In the genomic region with DNA sequence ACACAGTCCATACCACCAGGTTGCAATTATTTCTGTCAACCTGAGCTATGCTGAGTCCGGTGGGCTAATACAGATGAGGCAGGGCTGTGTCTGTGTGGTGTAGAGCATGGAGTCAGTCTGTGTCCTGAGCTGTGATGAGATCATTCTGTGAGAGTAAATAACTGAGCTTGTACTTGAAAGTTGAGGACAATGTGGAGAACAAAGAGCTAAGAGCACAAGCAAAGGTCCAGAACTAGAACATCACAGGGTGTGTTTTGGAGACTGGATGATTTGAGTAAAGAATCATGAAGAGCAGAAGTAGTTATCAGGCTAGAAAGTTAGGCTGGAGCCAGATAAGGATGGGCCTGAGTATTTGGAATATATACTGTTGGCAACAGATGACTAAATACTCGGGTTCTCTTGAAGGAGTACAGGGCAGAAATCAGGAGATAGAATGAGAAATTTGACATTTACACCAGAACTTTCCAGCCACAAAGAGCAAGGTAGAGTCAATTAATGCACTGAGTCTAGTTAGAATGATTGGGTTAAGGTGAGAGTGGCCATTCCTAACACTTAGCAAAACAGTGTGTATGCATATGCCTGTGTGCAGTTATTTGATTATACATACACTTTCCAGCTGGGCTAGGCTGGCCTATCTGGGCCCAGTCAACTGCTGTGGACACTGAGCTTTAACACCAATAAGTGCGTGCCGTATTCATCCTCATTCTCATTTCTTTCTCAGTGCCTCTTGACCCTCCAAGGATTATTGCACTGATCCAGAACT, we compare ENCODE assay signal across 1 cellular context.
TF ChIP-seq lines count a peak whose summit lies in the region.

No MANE protein-coding gene starts in this region.

TF ChIP-seq in HepG2, 621 proteins besides CTCF, POLR2A, EP300 and RAD21 (continued from another document):
- TF ChIP-seq, protein P1, sequence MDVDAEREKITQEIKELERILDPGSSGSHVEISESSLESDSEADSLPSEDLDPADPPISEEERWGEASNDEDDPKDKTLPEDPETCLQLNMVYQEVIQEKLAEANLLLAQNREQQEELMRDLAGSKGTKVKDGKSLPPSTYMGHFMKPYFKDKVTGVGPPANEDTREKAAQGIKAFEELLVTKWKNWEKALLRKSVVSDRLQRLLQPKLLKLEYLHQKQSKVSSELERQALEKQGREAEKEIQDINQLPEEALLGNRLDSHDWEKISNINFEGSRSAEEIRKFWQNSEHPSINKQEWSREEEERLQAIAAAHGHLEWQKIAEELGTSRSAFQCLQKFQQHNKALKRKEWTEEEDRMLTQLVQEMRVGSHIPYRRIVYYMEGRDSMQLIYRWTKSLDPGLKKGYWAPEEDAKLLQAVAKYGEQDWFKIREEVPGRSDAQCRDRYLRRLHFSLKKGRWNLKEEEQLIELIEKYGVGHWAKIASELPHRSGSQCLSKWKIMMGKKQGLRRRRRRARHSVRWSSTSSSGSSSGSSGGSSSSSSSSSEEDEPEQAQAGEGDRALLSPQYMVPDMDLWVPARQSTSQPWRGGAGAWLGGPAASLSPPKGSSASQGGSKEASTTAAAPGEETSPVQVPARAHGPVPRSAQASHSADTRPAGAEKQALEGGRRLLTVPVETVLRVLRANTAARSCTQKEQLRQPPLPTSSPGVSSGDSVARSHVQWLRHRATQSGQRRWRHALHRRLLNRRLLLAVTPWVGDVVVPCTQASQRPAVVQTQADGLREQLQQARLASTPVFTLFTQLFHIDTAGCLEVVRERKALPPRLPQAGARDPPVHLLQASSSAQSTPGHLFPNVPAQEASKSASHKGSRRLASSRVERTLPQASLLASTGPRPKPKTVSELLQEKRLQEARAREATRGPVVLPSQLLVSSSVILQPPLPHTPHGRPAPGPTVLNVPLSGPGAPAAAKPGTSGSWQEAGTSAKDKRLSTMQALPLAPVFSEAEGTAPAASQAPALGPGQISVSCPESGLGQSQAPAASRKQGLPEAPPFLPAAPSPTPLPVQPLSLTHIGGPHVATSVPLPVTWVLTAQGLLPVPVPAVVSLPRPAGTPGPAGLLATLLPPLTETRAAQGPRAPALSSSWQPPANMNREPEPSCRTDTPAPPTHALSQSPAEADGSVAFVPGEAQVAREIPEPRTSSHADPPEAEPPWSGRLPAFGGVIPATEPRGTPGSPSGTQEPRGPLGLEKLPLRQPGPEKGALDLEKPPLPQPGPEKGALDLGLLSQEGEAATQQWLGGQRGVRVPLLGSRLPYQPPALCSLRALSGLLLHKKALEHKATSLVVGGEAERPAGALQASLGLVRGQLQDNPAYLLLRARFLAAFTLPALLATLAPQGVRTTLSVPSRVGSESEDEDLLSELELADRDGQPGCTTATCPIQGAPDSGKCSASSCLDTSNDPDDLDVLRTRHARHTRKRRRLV (CRISPR knock-in tag; IDR thresholded peaks at IDR 0.05): no peak
- TF ChIP-seq SOX13 (IDR thresholded peaks at IDR 0.05): no peak
- peak in 1 of 2 experiments; percentile 72; a peak in 2 of 4 replicates for TF ChIP-seq SOX13 (CRISPR knock-in tag; conservative IDR thresholded peaks at IDR 0.05 in 1 of 2, IDR thresholded peaks at IDR 0.05 in 1 of 2)
- peak; percentile 41; the same call in 1 of the 2 replicates for TF ChIP-seq SALL1 (CRISPR knock-in tag; IDR thresholded peaks at IDR 0.05)
- TF ChIP-seq, protein P2, sequence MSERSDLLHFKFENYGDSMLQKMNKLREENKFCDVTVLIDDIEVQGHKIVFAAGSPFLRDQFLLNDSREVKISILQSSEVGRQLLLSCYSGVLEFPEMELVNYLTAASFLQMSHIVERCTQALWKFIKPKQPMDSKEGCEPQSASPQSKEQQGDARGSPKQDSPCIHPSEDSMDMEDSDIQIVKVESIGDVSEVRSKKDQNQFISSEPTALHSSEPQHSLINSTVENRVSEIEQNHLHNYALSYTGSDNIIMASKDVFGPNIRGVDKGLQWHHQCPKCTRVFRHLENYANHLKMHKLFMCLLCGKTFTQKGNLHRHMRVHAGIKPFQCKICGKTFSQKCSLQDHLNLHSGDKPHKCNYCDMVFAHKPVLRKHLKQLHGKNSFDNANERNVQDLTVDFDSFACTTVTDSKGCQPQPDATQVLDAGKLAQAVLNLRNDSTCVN (CRISPR knock-in tag; IDR thresholded peaks at IDR 0.05; ENCODE audit: borderline replicate concordance): 0 out of 2 replicates have a peak, but pooled peaks have one; percentile 62
- TF ChIP-seq, protein P3, sequence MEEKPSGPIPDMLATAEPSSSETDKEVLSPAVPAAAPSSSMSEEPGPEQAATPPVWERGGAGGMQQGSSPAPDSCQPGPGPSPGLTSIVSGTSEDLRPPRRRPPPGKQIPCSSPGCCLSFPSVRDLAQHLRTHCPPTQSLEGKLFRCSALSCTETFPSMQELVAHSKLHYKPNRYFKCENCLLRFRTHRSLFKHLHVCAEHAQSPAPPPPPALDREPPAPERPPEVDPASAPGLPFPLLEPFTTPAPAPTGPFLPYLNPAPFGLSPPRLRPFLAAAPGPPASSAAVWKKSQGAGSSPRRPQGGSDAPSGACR (CRISPR knock-in tag; IDR thresholded peaks at IDR 0.05): 0 out of 2 replicates have a peak, but pooled peaks have one; percentile 54
- 0 out of 2 replicates have a peak, but pooled peaks have one; percentile 25 for TF ChIP-seq GATAD2A (CRISPR knock-in tag; IDR thresholded peaks at IDR 0.05)
- TF ChIP-seq FOXA1 (IDR thresholded peaks at IDR 0.05): no peak
- 0 out of 2 replicates have a peak, but pooled peaks have one; percentile 46 for TF ChIP-seq FOXA1 (CRISPR knock-in tag; IDR thresholded peaks at IDR 0.05)
- peak; percentile 14; the same call in 1 of the 2 replicates for TF ChIP-seq ZNF292 (CRISPR knock-in tag; IDR thresholded peaks at IDR 0.05; ENCODE audit: borderline replicate concordance, low read depth)
- 0 out of 2 replicates have a peak, but pooled peaks have one; percentile 14 for TF ChIP-seq ZNF431 (CRISPR knock-in tag; IDR thresholded peaks at IDR 0.05; ENCODE audit: borderline replicate concordance, low read depth)
- peak; percentile 17; the same call in 1 of the 2 replicates for TF ChIP-seq SAP130 (CRISPR knock-in tag; IDR thresholded peaks at IDR 0.05; ENCODE audit: low read depth)
- TF ChIP-seq IRF2 (CRISPR knock-in tag; IDR thresholded peaks at IDR 0.05): 0 out of 2 replicates have a peak, but pooled peaks have one; percentile 7
- no peak for TF ChIP-seq SCMH1 (CRISPR knock-in tag; IDR thresholded peaks at IDR 0.05; ENCODE audit: borderline replicate concordance)
- peak; percentile 37; the same call in 1 of the 2 replicates for TF ChIP-seq HDAC1 (CRISPR knock-in tag; IDR thresholded peaks at IDR 0.05)
- no peak for TF ChIP-seq ZFY (CRISPR knock-in tag; IDR thresholded peaks at IDR 0.05)
- peak; percentile 45; the same call in 1 of the 2 replicates for TF ChIP-seq TCF7 (IDR thresholded peaks at IDR 0.05; ENCODE audit: low read depth)
- TF ChIP-seq, protein P4, sequence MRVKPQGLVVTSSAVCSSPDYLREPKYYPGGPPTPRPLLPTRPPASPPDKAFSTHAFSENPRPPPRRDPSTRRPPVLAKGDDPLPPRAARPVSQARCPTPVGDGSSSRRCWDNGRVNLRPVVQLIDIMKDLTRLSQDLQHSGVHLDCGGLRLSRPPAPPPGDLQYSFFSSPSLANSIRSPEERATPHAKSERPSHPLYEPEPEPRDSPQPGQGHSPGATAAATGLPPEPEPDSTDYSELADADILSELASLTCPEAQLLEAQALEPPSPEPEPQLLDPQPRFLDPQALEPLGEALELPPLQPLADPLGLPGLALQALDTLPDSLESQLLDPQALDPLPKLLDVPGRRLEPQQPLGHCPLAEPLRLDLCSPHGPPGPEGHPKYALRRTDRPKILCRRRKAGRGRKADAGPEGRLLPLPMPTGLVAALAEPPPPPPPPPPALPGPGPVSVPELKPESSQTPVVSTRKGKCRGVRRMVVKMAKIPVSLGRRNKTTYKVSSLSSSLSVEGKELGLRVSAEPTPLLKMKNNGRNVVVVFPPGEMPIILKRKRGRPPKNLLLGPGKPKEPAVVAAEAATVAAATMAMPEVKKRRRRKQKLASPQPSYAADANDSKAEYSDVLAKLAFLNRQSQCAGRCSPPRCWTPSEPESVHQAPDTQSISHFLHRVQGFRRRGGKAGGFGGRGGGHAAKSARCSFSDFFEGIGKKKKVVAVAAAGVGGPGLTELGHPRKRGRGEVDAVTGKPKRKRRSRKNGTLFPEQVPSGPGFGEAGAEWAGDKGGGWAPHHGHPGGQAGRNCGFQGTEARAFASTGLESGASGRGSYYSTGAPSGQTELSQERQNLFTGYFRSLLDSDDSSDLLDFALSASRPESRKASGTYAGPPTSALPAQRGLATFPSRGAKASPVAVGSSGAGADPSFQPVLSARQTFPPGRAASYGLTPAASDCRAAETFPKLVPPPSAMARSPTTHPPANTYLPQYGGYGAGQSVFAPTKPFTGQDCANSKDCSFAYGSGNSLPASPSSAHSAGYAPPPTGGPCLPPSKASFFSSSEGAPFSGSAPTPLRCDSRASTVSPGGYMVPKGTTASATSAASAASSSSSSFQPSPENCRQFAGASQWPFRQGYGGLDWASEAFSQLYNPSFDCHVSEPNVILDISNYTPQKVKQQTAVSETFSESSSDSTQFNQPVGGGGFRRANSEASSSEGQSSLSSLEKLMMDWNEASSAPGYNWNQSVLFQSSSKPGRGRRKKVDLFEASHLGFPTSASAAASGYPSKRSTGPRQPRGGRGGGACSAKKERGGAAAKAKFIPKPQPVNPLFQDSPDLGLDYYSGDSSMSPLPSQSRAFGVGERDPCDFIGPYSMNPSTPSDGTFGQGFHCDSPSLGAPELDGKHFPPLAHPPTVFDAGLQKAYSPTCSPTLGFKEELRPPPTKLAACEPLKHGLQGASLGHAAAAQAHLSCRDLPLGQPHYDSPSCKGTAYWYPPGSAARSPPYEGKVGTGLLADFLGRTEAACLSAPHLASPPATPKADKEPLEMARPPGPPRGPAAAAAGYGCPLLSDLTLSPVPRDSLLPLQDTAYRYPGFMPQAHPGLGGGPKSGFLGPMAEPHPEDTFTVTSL (CRISPR knock-in tag; IDR thresholded peaks at IDR 0.05; ENCODE audit: borderline replicate concordance): peak; percentile 38; the same call in 1 of the 2 replicates
- no peak for TF ChIP-seq NFIC (IDR thresholded peaks at IDR 0.05; ENCODE audit: low read length)
- TF ChIP-seq, protein P5, sequence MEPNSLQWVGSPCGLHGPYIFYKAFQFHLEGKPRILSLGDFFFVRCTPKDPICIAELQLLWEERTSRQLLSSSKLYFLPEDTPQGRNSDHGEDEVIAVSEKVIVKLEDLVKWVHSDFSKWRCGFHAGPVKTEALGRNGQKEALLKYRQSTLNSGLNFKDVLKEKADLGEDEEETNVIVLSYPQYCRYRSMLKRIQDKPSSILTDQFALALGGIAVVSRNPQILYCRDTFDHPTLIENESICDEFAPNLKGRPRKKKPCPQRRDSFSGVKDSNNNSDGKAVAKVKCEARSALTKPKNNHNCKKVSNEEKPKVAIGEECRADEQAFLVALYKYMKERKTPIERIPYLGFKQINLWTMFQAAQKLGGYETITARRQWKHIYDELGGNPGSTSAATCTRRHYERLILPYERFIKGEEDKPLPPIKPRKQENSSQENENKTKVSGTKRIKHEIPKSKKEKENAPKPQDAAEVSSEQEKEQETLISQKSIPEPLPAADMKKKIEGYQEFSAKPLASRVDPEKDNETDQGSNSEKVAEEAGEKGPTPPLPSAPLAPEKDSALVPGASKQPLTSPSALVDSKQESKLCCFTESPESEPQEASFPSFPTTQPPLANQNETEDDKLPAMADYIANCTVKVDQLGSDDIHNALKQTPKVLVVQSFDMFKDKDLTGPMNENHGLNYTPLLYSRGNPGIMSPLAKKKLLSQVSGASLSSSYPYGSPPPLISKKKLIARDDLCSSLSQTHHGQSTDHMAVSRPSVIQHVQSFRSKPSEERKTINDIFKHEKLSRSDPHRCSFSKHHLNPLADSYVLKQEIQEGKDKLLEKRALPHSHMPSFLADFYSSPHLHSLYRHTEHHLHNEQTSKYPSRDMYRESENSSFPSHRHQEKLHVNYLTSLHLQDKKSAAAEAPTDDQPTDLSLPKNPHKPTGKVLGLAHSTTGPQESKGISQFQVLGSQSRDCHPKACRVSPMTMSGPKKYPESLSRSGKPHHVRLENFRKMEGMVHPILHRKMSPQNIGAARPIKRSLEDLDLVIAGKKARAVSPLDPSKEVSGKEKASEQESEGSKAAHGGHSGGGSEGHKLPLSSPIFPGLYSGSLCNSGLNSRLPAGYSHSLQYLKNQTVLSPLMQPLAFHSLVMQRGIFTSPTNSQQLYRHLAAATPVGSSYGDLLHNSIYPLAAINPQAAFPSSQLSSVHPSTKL (CRISPR knock-in tag; IDR thresholded peaks at IDR 0.05): peak; percentile 55; the same call in 1 of the 2 replicates
- 0 out of 2 replicates have a peak, but pooled peaks have one; percentile 17 for TF ChIP-seq FOSL2 (CRISPR knock-in tag; IDR thresholded peaks at IDR 0.05)
- TF ChIP-seq, protein P6, sequence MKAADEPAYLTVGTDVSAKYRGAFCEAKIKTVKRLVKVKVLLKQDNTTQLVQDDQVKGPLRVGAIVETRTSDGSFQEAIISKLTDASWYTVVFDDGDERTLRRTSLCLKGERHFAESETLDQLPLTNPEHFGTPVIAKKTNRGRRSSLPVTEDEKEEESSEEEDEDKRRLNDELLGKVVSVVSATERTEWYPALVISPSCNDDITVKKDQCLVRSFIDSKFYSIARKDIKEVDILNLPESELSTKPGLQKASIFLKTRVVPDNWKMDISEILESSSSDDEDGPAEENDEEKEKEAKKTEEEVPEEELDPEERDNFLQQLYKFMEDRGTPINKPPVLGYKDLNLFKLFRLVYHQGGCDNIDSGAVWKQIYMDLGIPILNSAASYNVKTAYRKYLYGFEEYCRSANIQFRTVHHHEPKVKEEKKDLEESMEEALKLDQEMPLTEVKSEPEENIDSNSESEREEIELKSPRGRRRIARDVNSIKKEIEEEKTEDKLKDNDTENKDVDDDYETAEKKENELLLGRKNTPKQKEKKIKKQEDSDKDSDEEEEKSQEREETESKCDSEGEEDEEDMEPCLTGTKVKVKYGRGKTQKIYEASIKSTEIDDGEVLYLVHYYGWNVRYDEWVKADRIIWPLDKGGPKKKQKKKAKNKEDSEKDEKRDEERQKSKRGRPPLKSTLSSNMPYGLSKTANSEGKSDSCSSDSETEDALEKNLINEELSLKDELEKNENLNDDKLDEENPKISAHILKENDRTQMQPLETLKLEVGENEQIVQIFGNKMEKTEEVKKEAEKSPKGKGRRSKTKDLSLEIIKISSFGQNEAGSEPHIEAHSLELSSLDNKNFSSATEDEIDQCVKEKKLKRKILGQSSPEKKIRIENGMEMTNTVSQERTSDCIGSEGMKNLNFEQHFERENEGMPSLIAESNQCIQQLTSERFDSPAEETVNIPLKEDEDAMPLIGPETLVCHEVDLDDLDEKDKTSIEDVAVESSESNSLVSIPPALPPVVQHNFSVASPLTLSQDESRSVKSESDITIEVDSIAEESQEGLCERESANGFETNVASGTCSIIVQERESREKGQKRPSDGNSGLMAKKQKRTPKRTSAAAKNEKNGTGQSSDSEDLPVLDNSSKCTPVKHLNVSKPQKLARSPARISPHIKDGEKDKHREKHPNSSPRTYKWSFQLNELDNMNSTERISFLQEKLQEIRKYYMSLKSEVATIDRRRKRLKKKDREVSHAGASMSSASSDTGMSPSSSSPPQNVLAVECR (CRISPR knock-in tag; IDR thresholded peaks at IDR 0.05; ENCODE audit: borderline replicate concordance): 0 out of 2 replicates have a peak, but pooled peaks have one; percentile 28
